In the genomic region with DNA sequence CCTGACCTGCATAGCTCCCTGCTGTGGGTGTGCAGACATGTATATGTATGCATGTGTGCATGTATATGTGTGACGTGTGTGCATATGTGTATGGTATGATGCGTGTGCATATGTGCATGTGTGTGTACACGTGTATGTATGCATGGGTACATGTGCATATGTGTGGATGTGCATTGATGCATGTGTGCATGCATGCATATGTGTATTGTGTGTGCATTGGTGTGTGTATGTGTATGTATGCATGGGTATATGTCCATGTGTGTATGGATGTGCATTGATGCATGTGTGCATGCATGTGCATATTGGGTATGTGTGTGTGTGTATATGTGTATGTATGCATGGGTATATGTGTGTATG, we compare ENCODE assay signal across 30 cellular contexts.
"Had no signal": no experiment of that assay in that cellular context is flagged by ENCODE, and none has a peak within 500 bp of the region (broad histone marks: within the 10 kb centered on the region; RNA-seq: fewer than 3 reads in every experiment).

No MANE protein-coding gene starts in this region.

- H3K27ac ChIP-seq: breast epithelium, gastrocnemius medialis, hepatocyte, left ventricle myocardium inferior, parathyroid adenoma, psoas muscle, upper lobe of right lung, WERI-Rb-1 had no signal

- H3K36me3 Mint-ChIP-seq: activated naive CD4-positive, alpha-beta T cell treated with anti-CD3 and anti-CD28 coated beads, Interleukin-2, amount 50 U/mL, for 72 hours; naive B cell had no signal

- H3K79me2 ChIP-seq: hepatocyte, parathyroid adenoma had no signal

- H3K27me3 Mint-ChIP-seq: naive B cell; stimulated activated naive CD8-positive, alpha-beta T cell treated with anti-CD3 and anti-CD28 coated beads, Interleukin-15, Interleukin-2, amounts not matched to agents 100 ng/mL and 50 ng/mL, for 24 hours had no signal

- H3K4me3 Mint-ChIP-seq: mesothelial cell of epicardium; neural crest cell; stimulated activated naive CD8-positive, alpha-beta T cell treated with anti-CD3 and anti-CD28 coated beads, Interleukin-15, Interleukin-2, amounts not matched to agents 100 ng/mL and 50 ng/mL, for 24 hours; T-helper 17 cell had no signal

- H3K9me3 Mint-ChIP-seq: activated naive CD4-positive, alpha-beta T cell treated with anti-CD3 and anti-CD28 coated beads, Interleukin-2, amount 50 U/mL, for 72 hours; naive B cell; neural crest cell; stimulated activated naive CD8-positive, alpha-beta T cell treated with anti-CD3 and anti-CD28 coated beads, Interleukin-15, Interleukin-2, amounts not matched to agents 100 ng/mL and 50 ng/mL, for 24 hours had no signal

- H3K4me1 Mint-ChIP-seq: mesothelial cell of epicardium, neural crest cell, T-helper 17 cell had no signal

- H3K27me3 ChIP-seq: hepatocyte, upper lobe of right lung had no signal

- H3K4me1 ChIP-seq: breast epithelium, gastrocnemius medialis, left ventricle myocardium inferior, parathyroid adenoma, psoas muscle, upper lobe of right lung had no signal

- ATAC-seq: activated CD4-positive, CD25-positive, alpha-beta regulatory T cell treated with anti-CD3 and anti-CD28 coated beads, Interleukin-2, amount 50 U/mL, for 24 hours; activated naive CD4-positive, alpha-beta T cell treated with anti-CD3 and anti-CD28 coated beads, Interleukin-2, amount 50 U/mL, for 72 hours; gastrocnemius medialis; psoas muscle; SK-N-SH treated with all-trans-retinoic acid at 6 μM for 48 hours; T-helper 17 cell; upper lobe of right lung had no signal

- DNase-seq: activated CD4-positive, alpha-beta T cell treated with anti-CD3 and anti-CD28 coated beads for 48 hours; activated CD4-positive, alpha-beta T cell treated with anti-CD3 and anti-CD28 coated beads, Interleukin-2, amount 50 U/mL, for 48 hours; activated naive CD4-positive, alpha-beta T cell; dermis blood vessel endothelial cell; effector CD8-positive, alpha-beta T cell; gastrocnemius medialis; glutamatergic neuron; islet precursor cell; left ventricle myocardium inferior; naive B cell; nucleus accumbens; psoas muscle; stimulated activated CD4-positive, alpha-beta T cell treated with anti-CD3 and anti-CD28 coated beads, Interleukin-12 subunit alpha, Interleukin-12 subunit beta, amount 100 ng/mL, for 4 hours; stimulated activated CD4-positive, alpha-beta T cell treated with anti-CD3 and anti-CD28 coated beads, Interleukin-4, amount 100 ng/mL, for 1 hour; substantia nigra; T1000; WERI-Rb-1 had no signal

- H2AFZ ChIP-seq: hepatocyte, parathyroid adenoma had no signal

- H3K9ac ChIP-seq: parathyroid adenoma had no signal

- H3K36me3 ChIP-seq: breast epithelium, gastrocnemius medialis, left ventricle myocardium inferior, upper lobe of right lung, WERI-Rb-1 had no signal

- H3K9me3 ChIP-seq: breast epithelium, gastrocnemius medialis, left ventricle myocardium inferior, psoas muscle, upper lobe of right lung had no signal

- FAIRE-seq: colon, endometrium had no signal

- H3K27ac Mint-ChIP-seq: activated naive CD4-positive, alpha-beta T cell treated with anti-CD3 and anti-CD28 coated beads, Interleukin-2, amount 50 U/mL, for 72 hours; mesothelial cell of epicardium; stimulated activated naive CD8-positive, alpha-beta T cell treated with anti-CD3 and anti-CD28 coated beads, Interleukin-15, Interleukin-2, amounts not matched to agents 100 ng/mL and 50 ng/mL, for 24 hours; T-helper 17 cell had no signal

- H3K4me3 ChIP-seq: breast epithelium, gastrocnemius medialis, hepatocyte, left ventricle myocardium inferior, psoas muscle, upper lobe of right lung had no signal

- H3K4me2 ChIP-seq: hepatocyte had no signal
